ENCODE assay signal across 9 cellular contexts in genomic region chr16:50043358-50043757, GRCh38.
"Had no signal": no experiment of that assay in that cellular context is flagged by ENCODE, and none has a peak within 500 bp of the region (broad histone marks: within the 10 kb centered on the region; RNA-seq: fewer than 3 reads in every experiment).

No MANE protein-coding gene starts in this region.

- H3K27ac ChIP-seq: GM23248, HL-60, KMS-11 had no signal

- H3K36me3 ChIP-seq: HAP-1 had no signal

- H3K9me3 ChIP-seq: HAP-1 had no signal

- H3K4me3 ChIP-seq: GM23248, HAP-1 had no signal

- H3K9ac ChIP-seq: GM23248, KMS-11 had no signal

- DNase-seq: GM23248, GOT3, H7, IMR-90, KBM-7 had no signal

- ATAC-seq: HCT116 had no signal

- H2AFZ ChIP-seq: GM23248 had no signal

- H3K4me2 ChIP-seq: KMS-11 had no signal
